In genomic region chr7:70043139-70043538, GRCh38 we compare ENCODE assay signal across 25 cellular contexts.
"Had no signal": no experiment of that assay in that cellular context is flagged by ENCODE, and none has a peak within 500 bp of the region (broad histone marks: within the 10 kb centered on the region; RNA-seq: fewer than 3 reads in every experiment).

No MANE protein-coding gene starts in this region.

- DNase-seq: activated CD4-positive, alpha-beta T cell treated with anti-CD3 and anti-CD28 coated beads for 36 hours; activated CD4-positive, alpha-beta T cell treated with anti-CD3 and anti-CD28 coated beads, Interleukin-2, amount 10 ng/mL, durations not matched to agents 7 days and 5 days; activated CD4-positive, alpha-beta T cell treated with anti-CD3 and anti-CD28 coated beads, Interleukin-2, amount 50 U/mL, for 48 hours; activated CD8-positive, alpha-beta T cell treated with anti-CD3 and anti-CD28 coated beads, Interleukin-2, amount 10 ng/mL, durations not matched to agents 7 days and 5 days; activated gamma-delta T cell; activated naive CD4-positive, alpha-beta T cell treated with Interleukin-2 at 50 U/mL for 16 hours; activated naive CD8-positive, alpha-beta T cell treated with anti-CD3 and anti-CD28 coated beads, Interleukin-2, amount 10 ng/mL, durations not matched to agents 7 days and 5 days; activated T-cell treated with anti-CD3 and anti-CD28 coated beads, Interleukin-2, amount 50 U/mL, for 24 hours; Kasumi-1; MV-4-11; NCI-H146; NCI-H187; NCI-H2029 treated with DMSO at 0.1 percent for 48 hours; NCI-H2107; NCI-H2171; NCI-H510A; NCI-H748 treated with DMSO at 0.1 percent for 48 hours; SHP77 had no signal

- H3K27ac ChIP-seq: ascending aorta, breast epithelium, SJSA1 had no signal

- H3K4me3 ChIP-seq: ascending aorta, breast epithelium, SJSA1 had no signal

- H3K36me3 Mint-ChIP-seq: activated naive CD4-positive, alpha-beta T cell treated with anti-CD3 and anti-CD28 coated beads, Interleukin-2, amount 50 U/mL, for 24 hours; activated naive CD8-positive, alpha-beta T cell treated with anti-CD3 and anti-CD28 coated beads, Interleukin-2, amount 10 ng/mL, durations not matched to agents 7 days and 5 days had no signal

- H3K36me3 ChIP-seq: ascending aorta, breast epithelium, SJSA1 had no signal

- H3K4me3 Mint-ChIP-seq: activated CD4-positive, alpha-beta T cell treated with anti-CD3 and anti-CD28 coated beads for 36 hours; activated CD4-positive, alpha-beta T cell treated with anti-CD3 and anti-CD28 coated beads, Interleukin-2, amount 10 ng/mL, durations not matched to agents 7 days and 5 days; activated CD8-positive, alpha-beta T cell treated with anti-CD3 and anti-CD28 coated beads, Interleukin-2, amount 10 ng/mL, durations not matched to agents 7 days and 5 days; activated naive CD4-positive, alpha-beta T cell treated with anti-CD3 and anti-CD28 coated beads, Interleukin-2, amount 50 U/mL, for 24 hours; activated naive CD8-positive, alpha-beta T cell treated with anti-CD3 and anti-CD28 coated beads, Interleukin-2, amount 10 ng/mL, durations not matched to agents 7 days and 5 days; activated T-cell treated with anti-CD3 and anti-CD28 coated beads, Interleukin-2, amount 50 U/mL, for 24 hours had no signal

- FAIRE-seq: colon had no signal

- H3K9me3 Mint-ChIP-seq: activated CD4-positive, alpha-beta T cell treated with anti-CD3 and anti-CD28 coated beads, Interleukin-2, amount 10 ng/mL, durations not matched to agents 7 days and 5 days; activated naive CD4-positive, alpha-beta T cell treated with anti-CD3 and anti-CD28 coated beads, Interleukin-2, amount 50 U/mL, for 24 hours; activated naive CD8-positive, alpha-beta T cell treated with anti-CD3 and anti-CD28 coated beads, Interleukin-2, amount 10 ng/mL, durations not matched to agents 7 days and 5 days; activated T-cell treated with anti-CD3 and anti-CD28 coated beads, Interleukin-2, amount 50 U/mL, for 24 hours; activated T-helper 2 cell treated with anti-CD3 and anti-CD28 coated beads, Interferon-gamma antibody, Interleukin-2, Interleukin-4, amounts not matched to agents 10 μg/mL and 5 μg/mL and 100 μg/mL, durations not matched to agents 14 hours and 24 hours and 36 hours had no signal

- H3K27ac Mint-ChIP-seq: activated CD4-positive, alpha-beta T cell treated with anti-CD3 and anti-CD28 coated beads for 36 hours; activated CD4-positive, alpha-beta T cell treated with anti-CD3 and anti-CD28 coated beads, Interleukin-2, amount 10 ng/mL, durations not matched to agents 7 days and 5 days; activated CD8-positive, alpha-beta T cell treated with anti-CD3 and anti-CD28 coated beads, Interleukin-2, amount 10 ng/mL, durations not matched to agents 7 days and 5 days; activated naive CD4-positive, alpha-beta T cell treated with anti-CD3 and anti-CD28 coated beads, Interleukin-2, amount 50 U/mL, for 24 hours; activated naive CD8-positive, alpha-beta T cell treated with anti-CD3 and anti-CD28 coated beads, Interleukin-2, amount 10 ng/mL, durations not matched to agents 7 days and 5 days; activated T-cell treated with anti-CD3 and anti-CD28 coated beads, Interleukin-2, amount 50 U/mL, for 24 hours; activated T-helper 2 cell treated with anti-CD3 and anti-CD28 coated beads, Interferon-gamma antibody, Interleukin-2, Interleukin-4, amounts not matched to agents 10 μg/mL and 5 μg/mL and 100 μg/mL, durations not matched to agents 14 hours and 24 hours and 36 hours had no signal

- H3K4me1 Mint-ChIP-seq: activated CD4-positive, alpha-beta T cell treated with anti-CD3 and anti-CD28 coated beads for 36 hours; activated CD4-positive, alpha-beta T cell treated with anti-CD3 and anti-CD28 coated beads, Interleukin-2, amount 10 ng/mL, durations not matched to agents 7 days and 5 days; activated naive CD4-positive, alpha-beta T cell treated with anti-CD3 and anti-CD28 coated beads, Interleukin-2, amount 50 U/mL, for 24 hours; activated naive CD8-positive, alpha-beta T cell treated with anti-CD3 and anti-CD28 coated beads, Interleukin-2, amount 10 ng/mL, durations not matched to agents 7 days and 5 days had no signal

- ATAC-seq: activated CD4-positive, alpha-beta T cell treated with anti-CD3 and anti-CD28 coated beads for 36 hours; activated CD8-positive, alpha-beta T cell treated with anti-CD3 and anti-CD28 coated beads, Interleukin-2, amount 10 ng/mL, durations not matched to agents 7 days and 5 days; Panc1 had no signal

- H3K4me1 ChIP-seq: breast epithelium, SJSA1 had no signal

- H3K27me3 ChIP-seq: ascending aorta, breast epithelium, SJSA1 had no signal

- H3K9me3 ChIP-seq: ascending aorta, breast epithelium, SJSA1 had no signal

- H3K27me3 Mint-ChIP-seq: activated CD4-positive, alpha-beta T cell treated with anti-CD3 and anti-CD28 coated beads for 36 hours; activated naive CD4-positive, alpha-beta T cell treated with anti-CD3 and anti-CD28 coated beads, Interleukin-2, amount 50 U/mL, for 24 hours; activated T-cell treated with anti-CD3 and anti-CD28 coated beads, Interleukin-2, amount 50 U/mL, for 24 hours had no signal
